Comparison of ENCODE assay signal across 24 cellular contexts in genomic region chr2:129892360-129892759, GRCh38.
"Had no signal": no experiment of that assay in that cellular context is flagged by ENCODE, and none has a peak within 500 bp of the region (broad histone marks: within the 10 kb centered on the region; RNA-seq: fewer than 3 reads in every experiment).

No MANE protein-coding gene starts in this region.

- H3K27ac Mint-ChIP-seq: dendritic cell treated with granulocyte-macrophage colony-stimulating factor and Interleukin-4, amounts not matched to agents 40 ng/mL and 50 ng/mL, for 4 days; effector memory CD8-positive, alpha-beta T cell; immature natural killer cell; naive thymus-derived CD4-positive, alpha-beta T cell; nephron; stimulated activated memory B cell treated with anti-CD40 and anti-IgM and Interleukin-4, amounts not matched to agents 10 μg/mL and 1 μg/mL and 100 μg/mL, for 72 hours; stimulated activated naive CD8-positive, alpha-beta T cell treated with anti-CD3 and anti-CD28 coated beads, Interleukin-15, Interleukin-2, amounts not matched to agents 100 ng/mL and 50 ng/mL, for 24 hours had no signal

- H3K36me3 Mint-ChIP-seq: immature natural killer cell; naive thymus-derived CD4-positive, alpha-beta T cell; stimulated activated memory B cell treated with anti-CD40 and anti-IgM and Interleukin-4, amounts not matched to agents 10 μg/mL and 1 μg/mL and 100 μg/mL, for 72 hours had no signal

- H3K9me3 Mint-ChIP-seq: dendritic cell treated with granulocyte-macrophage colony-stimulating factor and Interleukin-4, amounts not matched to agents 40 ng/mL and 50 ng/mL, for 4 days; effector memory CD8-positive, alpha-beta T cell; immature natural killer cell; nephron; stimulated activated memory B cell treated with anti-CD40 and anti-IgM and Interleukin-4, amounts not matched to agents 10 μg/mL and 1 μg/mL and 100 μg/mL, for 72 hours; stimulated activated naive CD8-positive, alpha-beta T cell treated with anti-CD3 and anti-CD28 coated beads, Interleukin-15, Interleukin-2, amounts not matched to agents 100 ng/mL and 50 ng/mL, for 24 hours had no signal

- H3K4me1 Mint-ChIP-seq: immature natural killer cell; naive thymus-derived CD4-positive, alpha-beta T cell; nephron; stimulated activated memory B cell treated with anti-CD40 and anti-IgM and Interleukin-4, amounts not matched to agents 10 μg/mL and 1 μg/mL and 100 μg/mL, for 72 hours had no signal

- FAIRE-seq: colon, frontal cortex, keratinocyte had no signal

- DNase-seq: effector memory CD8-positive, alpha-beta T cell; hypothalamus; immature natural killer cell; mesenchymal stem cell; midbrain; naive thymus-derived CD4-positive, alpha-beta T cell; occipital lobe; ovary; psoas muscle; right cardiac atrium; spleen; stimulated activated CD4-positive, alpha-beta T cell treated with anti-CD3 and anti-CD28 coated beads, Interleukin-4, amount 100 ng/mL, for 4 hours; transverse colon had no signal

- H3K27ac ChIP-seq: ovary, psoas muscle, sigmoid colon, spleen, suprapubic skin, transverse colon, upper lobe of right lung, vagina had no signal

- H3K27me3 ChIP-seq: ovary, transverse colon, vagina had no signal

- H3K36me3 ChIP-seq: ovary, sigmoid colon, spleen, suprapubic skin, transverse colon, upper lobe of right lung, vagina had no signal

- H3K4me1 ChIP-seq: psoas muscle, sigmoid colon, spleen, suprapubic skin, transverse colon, upper lobe of right lung, vagina had no signal

- H3K4me3 ChIP-seq: ovary, psoas muscle, sigmoid colon, spleen, suprapubic skin, transverse colon, upper lobe of right lung, vagina had no signal

- H3K9me3 ChIP-seq: ovary, psoas muscle, sigmoid colon, spleen, suprapubic skin, transverse colon, upper lobe of right lung, vagina had no signal

- H3K4me3 Mint-ChIP-seq: dendritic cell treated with granulocyte-macrophage colony-stimulating factor and Interleukin-4, amounts not matched to agents 40 ng/mL and 50 ng/mL, for 4 days; effector memory CD8-positive, alpha-beta T cell; immature natural killer cell; naive thymus-derived CD4-positive, alpha-beta T cell; nephron; stimulated activated memory B cell treated with anti-CD40 and anti-IgM and Interleukin-4, amounts not matched to agents 10 μg/mL and 1 μg/mL and 100 μg/mL, for 72 hours; stimulated activated naive CD8-positive, alpha-beta T cell treated with anti-CD3 and anti-CD28 coated beads, Interleukin-15, Interleukin-2, amounts not matched to agents 100 ng/mL and 50 ng/mL, for 24 hours had no signal

- ATAC-seq: effector memory CD8-positive, alpha-beta T cell; naive thymus-derived CD4-positive, alpha-beta T cell; psoas muscle; right cardiac atrium had no signal
